8 cellular contexts compared by ENCODE assay signal in genomic region chrX:135521405-135522131, GRCh38. TPM values are rescaled to one million over a fixed set of nuclear protein-coding genes. Genes with fewer than 3 reads are reported as not detected.
A peak's percentile ranks its signal among the peaks of the same experiment; 100 is the strongest.
DNase-seq lines count a peak whose midpoint lies in the region; ATAC-seq and TF ChIP-seq lines count a peak whose summit lies in the region.

No MANE protein-coding gene starts in this region.

- H3K56ac ChIP-seq in H9 (ENCODE audit: insufficient read length, low read depth, low read length): no peak overlapping the region

- no peaks in the 10 kb centered on the region; a peak in 2 of 7 replicates for H3K36me3 Mint-ChIP-seq in H9 (ENCODE audit: insufficient read depth in 1 of 3, low read depth in 3 of 3)

- no peaks in the 10 kb centered on the region for H3K27me3 Mint-ChIP-seq in H9 (ENCODE audit: low read depth)

- H3K23ac ChIP-seq in H9 (ENCODE audit: insufficient read length, low read depth, low read length): no peak overlapping the region

- no peak overlapping the region for H4K91ac ChIP-seq in H9 (ENCODE audit: insufficient read length, low read depth, low read length)

- no peaks in the 10 kb centered on the region for H3K36me3 ChIP-seq in ES-I3 (ENCODE audit: insufficient read depth, low read length)
- H3K36me3 ChIP-seq in MM.1S (replicated peaks; ENCODE audit: insufficient read depth, low read length): no peaks in the 10 kb centered on the region
- H3K36me3 ChIP-seq in SJCRH30: no peaks in the 10 kb centered on the region
- H3K36me3 ChIP-seq in gastroesophageal sphincter: no peaks in the 10 kb centered on the region

- peak overlapping the region; percentile 87 to 95 for H3K4me3 Mint-ChIP-seq in H9

- H2BK5ac ChIP-seq in H9 (ENCODE audit: insufficient read length, low read length): no peak overlapping the region

- H4K20me1 ChIP-seq in H9 (ENCODE audit: control insufficient read depth, insufficient read depth, insufficient read length) (no peaks in the 10 kb centered on the region), MM.1S (ENCODE audit: insufficient read depth, low read length) (no peaks in the 10 kb centered on the region)

- TF ChIP-seq EP300 in gastroesophageal sphincter (IDR thresholded peaks at IDR 0.05): no peak

- H3K9me3 ChIP-seq in ES-I3 (ENCODE audit: control insufficient read depth, insufficient read depth, low read length): no peaks in the 10 kb centered on the region
- H3K9me3 ChIP-seq in H9 (ENCODE audit: control insufficient read depth, low read depth, low read length): peaks cover 24% of the 10 kb centered on the region
- H3K9me3 ChIP-seq in MM.1S (replicated peaks; ENCODE audit: insufficient read depth, low read length): no peaks in the 10 kb centered on the region
- no peaks in the 10 kb centered on the region for H3K9me3 ChIP-seq in SJCRH30 (replicated peaks)
- no peaks in the 10 kb centered on the region for H3K9me3 ChIP-seq in gastroesophageal sphincter

- peak; percentile 92 for ATAC-seq in gastroesophageal sphincter
- ATAC-seq in omental fat pad (ENCODE audit: low FRiP score): peak; percentile 90

- H2AK5ac ChIP-seq in H9 (ENCODE audit: insufficient read length, low read length): no peak overlapping the region

- TF ChIP-seq CTCF in H9 (conservative IDR thresholded peaks at IDR 0.05): no peak
- TF ChIP-seq CTCF in MM.1S (IDR thresholded peaks at IDR 0.05; ENCODE audit: low read length): no peak
- peak in 1 of 4 experiments; percentile 10 for TF ChIP-seq CTCF in gastroesophageal sphincter (IDR thresholded peaks at IDR 0.05)
- TF ChIP-seq CTCF in omental fat pad (IDR thresholded peaks at IDR 0.05): no peak

- H3K27me3 ChIP-seq in H9 (ENCODE audit: insufficient read depth, low read length) (no peaks in the 10 kb centered on the region), MM.1S (replicated peaks; ENCODE audit: insufficient read depth, low read length) (no peaks in the 10 kb centered on the region), SJCRH30 (no peaks in the 10 kb centered on the region), gastroesophageal sphincter (no peaks in the 10 kb centered on the region)

- no peaks in the 10 kb centered on the region for H3K9me2 ChIP-seq in MM.1S (replicated peaks; ENCODE audit: insufficient read depth, low read length)

- H2BK12ac ChIP-seq in H9 (ENCODE audit: insufficient read length, low read depth, low read length): no peak overlapping the region

- H2AFZ ChIP-seq in H9 (ENCODE audit: low read length) (no peak overlapping the region), MM.1S (ENCODE audit: low read length) (peak overlapping the region; percentile 50)

- H3K14ac ChIP-seq in H9 (ENCODE audit: insufficient read depth, low read length): peak overlapping the region; percentile 87

- peak overlapping the region in 2 of 3 experiments; percentile 87 to 89; a peak in 4 of 7 replicates for H3K27ac Mint-ChIP-seq in H9

- no peak overlapping the region for H3T11ph ChIP-seq in H9 (ENCODE audit: low read length)

- H3K4ac ChIP-seq in H9 (ENCODE audit: low read depth, low read length): no peak overlapping the region

- H3K79me1 ChIP-seq in H9 (ENCODE audit: insufficient read depth, low read depth, low read length, poor library complexity, severe bottlenecking): no peaks in the 10 kb centered on the region

- peak; percentile 45 to 53 for TF ChIP-seq POLR2A in gastroesophageal sphincter (IDR thresholded peaks at IDR 0.05)

- no CpG with 5 or more reads among the region's 73 CpGs for WGBS in H9 (ENCODE audit: extremely low coverage, insufficient read length, low lambda C conversion rate)
- 40% methylated on average over 1 of the region's 73 CpGs; no CpG with 5 or more reads in 1 of the 2 donors for WGBS in gastroesophageal sphincter (ENCODE audit: low coverage in 1 of 2), 2 donors

- H3K4me3 ChIP-seq in MM.1S (ENCODE audit: low read length): peak overlapping the region; percentile 77
- peak overlapping the region; percentile 78 for H3K4me3 ChIP-seq in SJCRH30
- H3K4me3 ChIP-seq in gastroesophageal sphincter: peak overlapping the region; percentile 76 to 86

- peak overlapping the region; percentile 84 for H3K18ac ChIP-seq in H9 (ENCODE audit: insufficient read length, low read depth, low read length)

- no peak overlapping the region for H3K27ac ChIP-seq in H9 (ENCODE audit: insufficient read length, low read depth, low read length)
- peak overlapping the region; percentile 84 for H3K27ac ChIP-seq in MM.1S (ENCODE audit: low read length)
- peak overlapping the region; percentile 82 for H3K27ac ChIP-seq in SJCRH30
- H3K27ac ChIP-seq in gastroesophageal sphincter: peak overlapping the region; percentile 93 to 98 (median 96)
- H3K27ac ChIP-seq in temporal lobe (ENCODE audit: low read depth, low read length): peak overlapping the region; percentile 65

- peaks cover 5% of the 10 kb centered on the region for H3K23me2 ChIP-seq in H9 (ENCODE audit: insufficient read length, low read depth, low read length, poor library complexity, severe bottlenecking)

- H3K4me2 ChIP-seq in H9 (ENCODE audit: insufficient read depth, insufficient read length, low read length) (peak overlapping the region; percentile 79), MM.1S (ENCODE audit: low read depth, low read length) (peak overlapping the region; percentile 67)

- H4K5ac ChIP-seq in H9 (ENCODE audit: insufficient read length, low read depth, low read length): no peak overlapping the region

- H3K79me2 ChIP-seq in H9 (ENCODE audit: insufficient read depth, low read length) (no peaks in the 10 kb centered on the region), MM.1S (ENCODE audit: low read length) (peaks cover 3% of the 10 kb centered on the region; the same call in 1 of the 2 replicates)

- H3K4me1 ChIP-seq in ES-I3 (ENCODE audit: insufficient read depth, low read length) (peaks cover 5% of the 10 kb centered on the region; the same call in 1 of the 2 replicates), H9 (ENCODE audit: insufficient read depth, low read length) (no peaks in the 10 kb centered on the region), MM.1S (ENCODE audit: low read length) (no peaks in the 10 kb centered on the region), SJCRH30 (0 out of 2 replicates have a peak, but pooled peaks cover 2% of the 10 kb centered on the region), gastroesophageal sphincter (peaks cover 0 to 12% (median 0%) of the 10 kb centered on the region in 3 donors)

- no peak overlapping the region for H2BK120ac ChIP-seq in H9 (ENCODE audit: low read depth, low read length, poor library complexity, severe bottlenecking)

- no peak overlapping the region for H2BK15ac ChIP-seq in H9 (ENCODE audit: low read depth, low read length)

- DNase-seq in H9 (peak; percentile 89), MM.1S (peak; percentile 85), SJCRH30 (peak; percentile 89), omental fat pad (ENCODE audit: low spot score) (peak; percentile 28)
- DNase-seq in activated naive CD4-positive, alpha-beta T cell treated with Interleukin-2 at 50 U/mL for 16 hours: peak; percentile 85

- peaks cover 9 to 10% of the 10 kb centered on the region in 2 experiments for H3K4me1 Mint-ChIP-seq in H9

- H2BK20ac ChIP-seq in H9 (ENCODE audit: low read depth, low read length, poor library complexity, severe bottlenecking): no peak overlapping the region

- H3F3A ChIP-seq in MM.1S (ENCODE audit: insufficient read depth, low read length): peaks cover 8% of the 10 kb centered on the region

- peaks cover 52 to 68% of the 10 kb centered on the region in 2 experiments for H3K9me3 Mint-ChIP-seq in H9

- H3K9ac ChIP-seq in ES-I3 (ENCODE audit: low read depth, low read length) (peak overlapping the region; percentile 83), H9 (ENCODE audit: extremely low read depth, insufficient read length, low read length) (peak overlapping the region; percentile 59), MM.1S (ENCODE audit: low read length) (peak overlapping the region; percentile 81)

- H4K8ac ChIP-seq in H9 (replicated peaks; ENCODE audit: insufficient read length, low read depth, low read length): no peak overlapping the region

RNA-seq across cellular contexts. Expression of gene INTS6L, which starts 1.1 kb away (rescaled TPM):
- total RNA-seq in H9 (2021) (7.4 and 7.8 TPM in 2 replicates), gastroesophageal sphincter (10 to 100 TPM in 2 of 4 donors, 1 to 10 TPM in 2; 7.6 to 18.4 (median 10.3) TPM), omental fat pad (1 to 10 TPM; 5.1 to 9.7 (median 7.7) TPM), temporal lobe (19.4 TPM)
- 12.0 and 13.6 TPM in 2 replicates for total RNA-seq in SJCRH30 (2014; rRNA removed; shearing (Covaris generic))

Comparison
In these comparisons a context has a peak if more than half of its experiments do, and no peak if none do; other contexts are left out.
1. DNase-seq: peak in every context shown above with its lines; median percentile 89 in H9; 89 in SJCRH30; 85 in MM.1S; 85 in activated naive CD4-positive, alpha-beta T cell treated with Interleukin-2 at 50 U/mL for 16 hours; 28 in omental fat pad.